Comparison of ENCODE assay signal across 8 cellular contexts in genomic region chr6:43575105-43575771, GRCh38. TPM values are rescaled to one million over a fixed set of nuclear protein-coding genes. Genes with fewer than 3 reads are reported as not detected.
DNase-seq lines count a peak whose midpoint lies in the region; ATAC-seq and TF ChIP-seq lines count a peak whose summit lies in the region.

No MANE protein-coding gene starts in this region.

- H3K79me2 ChIP-seq in DND-41 (ENCODE audit: insufficient read depth, low read length): peaks cover 75% of the 10 kb centered on the region
- H3K79me2 ChIP-seq in H9 (ENCODE audit: insufficient read depth, low read length): peaks cover 11% of the 10 kb centered on the region; the same call in 1 of the 2 replicates

- peaks cover 7% of the 10 kb centered on the region for H3K23me2 ChIP-seq in H9 (ENCODE audit: insufficient read length, low read depth, low read length, poor library complexity, severe bottlenecking)

- H3K18ac ChIP-seq in H9 (ENCODE audit: insufficient read length, low read depth, low read length): no peak overlapping the region

- TF ChIP-seq CTCF in DND-41 (IDR thresholded peaks at IDR 0.05; ENCODE audit: borderline replicate concordance, extremely low read depth, low read length, poor library complexity, severe bottlenecking) (no peak), H9 (conservative IDR thresholded peaks at IDR 0.05) (no peak), right atrium auricular region (IDR thresholded peaks at IDR 0.05) (no peak)

- H3K4me2 ChIP-seq in DND-41 (ENCODE audit: insufficient read depth, low read length) (peak overlapping the region; percentile 94), H9 (ENCODE audit: insufficient read depth, insufficient read length, low read length) (peak overlapping the region; percentile 99)

- peak overlapping the region; percentile 7 to 98 (median 76); a peak in 5 of 7 replicates for H3K27ac Mint-ChIP-seq in H9
- peak overlapping the region; percentile 89 for H3K27ac Mint-ChIP-seq in activated naive CD8-positive, alpha-beta T cell

- peaks cover 14 to 48% (median 33%) of the 10 kb centered on the region in 3 experiments; a peak in 6 of 7 replicates for H3K36me3 Mint-ChIP-seq in H9 (ENCODE audit: insufficient read depth in 1 of 3, low read depth in 3 of 3)
- H3K36me3 Mint-ChIP-seq in activated naive CD8-positive, alpha-beta T cell: peaks cover 9% of the 10 kb centered on the region

- ATAC-seq in DND-41 (ENCODE audit: insufficient read depth, low read depth): peak; percentile 10
- no peak for ATAC-seq in HG03378 (IDR thresholded peaks at IDR 0.05; ENCODE audit: unreplicated experiment)

- H2BK12ac ChIP-seq in H9 (ENCODE audit: insufficient read length, low read depth, low read length): no peak overlapping the region

- H4K5ac ChIP-seq in H9 (ENCODE audit: insufficient read length, low read depth, low read length): no peak overlapping the region

- H3K36me3 ChIP-seq in DND-41 (ENCODE audit: insufficient read depth, low read length) (peaks cover 38% of the 10 kb centered on the region), right atrium auricular region (peaks cover 13% of the 10 kb centered on the region)

- H3T11ph ChIP-seq in H9 (ENCODE audit: low read length): no peak overlapping the region

- H3K14ac ChIP-seq in H9 (ENCODE audit: insufficient read depth, low read length): no peak overlapping the region

- H3K27me3 ChIP-seq in DND-41 (ENCODE audit: insufficient read depth, low read length, poor library complexity) (no peaks in the 10 kb centered on the region), H9 (ENCODE audit: insufficient read depth, low read length) (no peaks in the 10 kb centered on the region), right atrium auricular region (no peaks in the 10 kb centered on the region)

- no peaks in the 10 kb centered on the region for H3K9me3 ChIP-seq in DND-41 (ENCODE audit: insufficient read depth, low read length, severe bottlenecking)
- H3K9me3 ChIP-seq in H9 (ENCODE audit: control insufficient read depth, low read depth, low read length): no peaks in the 10 kb centered on the region
- no peaks in the 10 kb centered on the region for H3K9me3 ChIP-seq in right atrium auricular region

- H2BK15ac ChIP-seq in H9 (ENCODE audit: low read depth, low read length): no peak overlapping the region

- no peak overlapping the region for H4K91ac ChIP-seq in H9 (ENCODE audit: insufficient read length, low read depth, low read length)

- no peak overlapping the region for H3K4ac ChIP-seq in H9 (ENCODE audit: low read depth, low read length)

- no peaks in the 10 kb centered on the region for H3K27me3 Mint-ChIP-seq in H9 (ENCODE audit: low read depth)
- H3K27me3 Mint-ChIP-seq in activated naive CD8-positive, alpha-beta T cell: no peaks in the 10 kb centered on the region

- no peak overlapping the region for H3K56ac ChIP-seq in H9 (ENCODE audit: insufficient read length, low read depth, low read length)

- no peak overlapping the region for H2BK20ac ChIP-seq in H9 (ENCODE audit: low read depth, low read length, poor library complexity, severe bottlenecking)

- H4K20me1 ChIP-seq in DND-41 (ENCODE audit: insufficient read depth, low read length) (no peaks in the 10 kb centered on the region; the same call in 1 of the 2 replicates), H9 (ENCODE audit: control insufficient read depth, insufficient read depth, insufficient read length) (no peaks in the 10 kb centered on the region)

- H2AFZ ChIP-seq in DND-41 (ENCODE audit: low read depth, low read length) (peak overlapping the region; percentile 100), H9 (ENCODE audit: low read length) (no peak overlapping the region)

- no peak overlapping the region for H4K8ac ChIP-seq in H9 (replicated peaks; ENCODE audit: insufficient read length, low read depth, low read length)

- H3K4me3 ChIP-seq in DND-41 (ENCODE audit: low read depth in 1 of 2, low read length in 2 of 2) (peak overlapping the region; percentile 95 to 100), right atrium auricular region (peak overlapping the region; percentile 83 to 93)

- DNase-seq in DND-41 (no peak), H9 (peak; percentile 48), NCI-H146 (lab: John Stamatoyannopoulos, UW) (peak; percentile 73), right atrium auricular region (ENCODE audit: low spot score) (no peak), renal cortical epithelial cell (ENCODE audit: low read depth) (peak; percentile 18), NCI-H2196 (lab: John Stamatoyannopoulos, UW; ENCODE audit: unreplicated experiment) (no peak)

- H3K9ac ChIP-seq in DND-41 (ENCODE audit: low read depth, low read length) (peak overlapping the region; percentile 88), H9 (ENCODE audit: extremely low read depth, insufficient read length, low read length) (peak overlapping the region; percentile 54)

- H3K27ac ChIP-seq in DND-41 (ENCODE audit: low read length) (peak overlapping the region; percentile 94), H9 (ENCODE audit: insufficient read length, low read depth, low read length) (no peak overlapping the region), right atrium auricular region (peak overlapping the region; percentile 81 to 86)

- peaks cover 4% of the 10 kb centered on the region for H3K79me1 ChIP-seq in H9 (ENCODE audit: insufficient read depth, low read depth, low read length, poor library complexity, severe bottlenecking)

- no peak overlapping the region for H3K23ac ChIP-seq in H9 (ENCODE audit: insufficient read length, low read depth, low read length)

- H2BK5ac ChIP-seq in H9 (ENCODE audit: insufficient read length, low read length): no peak overlapping the region

- H3K9me3 Mint-ChIP-seq in H9: peaks cover 0 to 3% of the 10 kb centered on the region in 2 experiments; a peak in 3 of 5 replicates
- H3K9me3 Mint-ChIP-seq in activated naive CD8-positive, alpha-beta T cell (ENCODE audit: low read depth): no peaks in the 10 kb centered on the region

- no CpG with 5 or more reads among the region's 38 CpGs for WGBS in H9 (ENCODE audit: extremely low coverage, insufficient read length, low lambda C conversion rate)

- peaks cover 39% of the 10 kb centered on the region for H3K4me1 ChIP-seq in DND-41 (ENCODE audit: insufficient read depth, low read length)
- no peaks in the 10 kb centered on the region for H3K4me1 ChIP-seq in H9 (ENCODE audit: insufficient read depth, low read length)
- peaks cover 0 to 31% of the 10 kb centered on the region in 2 donors for H3K4me1 ChIP-seq in right atrium auricular region

- H3K4me1 Mint-ChIP-seq in H9: peaks cover 18% of the 10 kb centered on the region in 2 experiments
- H3K4me1 Mint-ChIP-seq in activated naive CD8-positive, alpha-beta T cell (ENCODE audit: low read depth): peaks cover 39% of the 10 kb centered on the region

- H2BK120ac ChIP-seq in H9 (ENCODE audit: low read depth, low read length, poor library complexity, severe bottlenecking): no peak overlapping the region

- peak overlapping the region; percentile 95 to 99 for H3K4me3 Mint-ChIP-seq in H9
- H3K4me3 Mint-ChIP-seq in activated naive CD8-positive, alpha-beta T cell: peak overlapping the region; percentile 98

- no peak overlapping the region for H2AK5ac ChIP-seq in H9 (ENCODE audit: insufficient read length, low read length)

RNA-seq across cellular contexts. Expression of gene XPO5, which starts 0.6 kb away (rescaled TPM):
- total RNA-seq in H9 (2021) (107 and 114 TPM in 2 replicates), right atrium auricular region (10 to 100 TPM in 1 of 2 donors, 1 to 10 TPM in 1; 8.8 to 11.8 TPM), renal cortical epithelial cell (39.8 and 49.1 TPM in 2 replicates)

RNA-seq across cellular contexts. Expression of gene POLH, which starts 0.7 kb away (rescaled TPM):
- total RNA-seq in H9 (2021) (12.6 and 15.1 TPM in 2 replicates), right atrium auricular region (1 to 10 TPM; 5.5 to 6.2 TPM), renal cortical epithelial cell (33.0 and 47.8 TPM in 2 replicates)

RNA-seq across cellular contexts. Expression of gene GTPBP2, which starts 53.8 kb away (rescaled TPM):
- total RNA-seq in H9 (2021) (67.6 and 72.2 TPM in 2 replicates), right atrium auricular region (10 to 100 TPM; 15.7 to 20.7 TPM), renal cortical epithelial cell (46.0 and 53.2 TPM in 2 replicates)

RNA-seq across cellular contexts. Expression of gene POLR1C, which starts 58.3 kb away (rescaled TPM):
- 75.8 and 76.6 TPM in 2 replicates for total RNA-seq in H9 (2021)
- total RNA-seq in right atrium auricular region: 10 to 100 TPM; 13.5 to 13.9 TPM
- total RNA-seq in renal cortical epithelial cell: 36.1 and 49.0 TPM in 2 replicates

RNA-seq across cellular contexts. Expression of gene YIPF3, which starts 58.5 kb away (rescaled TPM):
- 80.7 and 84.5 TPM in 2 replicates for total RNA-seq in H9 (2021)
- total RNA-seq in right atrium auricular region: 100 to 1,000 TPM in 1 of 2 donors, 10 to 100 TPM in 1; 84.0 to 103 TPM
- total RNA-seq in renal cortical epithelial cell: 114 and 161 TPM in 2 replicates

Comparison
In these comparisons a context has a peak if more than half of its experiments do, and no peak if none do; other contexts are left out.
1. DNase-seq: peak in H9 (single experiment), NCI-H146 (single experiment) and renal cortical epithelial cell (single experiment); none in DND-41 (single experiment), right atrium auricular region (single experiment) and NCI-H2196 (single experiment).